15 cellular contexts compared by ENCODE assay signal in the genomic region with DNA sequence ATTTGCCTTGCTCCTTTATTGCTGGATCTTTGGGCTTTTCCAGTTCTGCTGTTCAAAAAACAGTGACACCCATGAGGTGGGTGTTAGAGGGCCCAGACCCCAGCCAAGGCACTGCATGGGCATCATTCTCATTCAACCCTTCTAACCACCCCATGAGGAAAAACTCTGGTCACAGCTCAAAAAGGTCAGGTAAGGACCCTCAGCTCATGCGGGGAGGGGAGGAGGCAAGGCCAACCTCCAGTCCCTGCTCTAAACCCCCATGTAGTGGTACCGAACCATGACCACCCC. TPM values are rescaled to one million over a fixed set of nuclear protein-coding genes. Genes with fewer than 3 reads are reported as not detected.
DNase-seq lines count a peak whose midpoint lies in the region; ATAC-seq, FAIRE-seq and TF ChIP-seq lines count a peak whose summit lies in the region.
"Had no signal": no experiment of that assay in that cellular context is flagged by ENCODE, and none has a peak within 500 bp of the region (broad histone marks: within the 10 kb centered on the region; RNA-seq: fewer than 3 reads in every experiment).

No MANE protein-coding gene starts in this region.

- H3K9ac ChIP-seq in BLaER1 (no peak overlapping the region), GM12878 (ENCODE audit: control insufficient read depth, insufficient read depth, low read length) (no peak overlapping the region)
- H3K9ac ChIP-seq: BLaER1 treated with 17β-estradiol and CSF1 and Interleukin-3, amounts not matched to agents 10 nM and 100 nM had no signal

- BruUV-seq in GM12878 (replicated peaks; lab: Mats Ljungman, UMichigan), result TSS peak; percentile 41

- no peak overlapping the region for H3K27ac Mint-ChIP-seq in T-helper 17 cell
- H3K27ac Mint-ChIP-seq: CD4-positive, CD25-positive, alpha-beta regulatory T cell; H9 had no signal

- POLR2A ChIA-PET in HEK293 (lab: Yijun Ruan, JAX) (no interaction called here), GM12878 (lab: Charles Lee) (no interaction called here)

- peaks cover 14% of the 10 kb centered on the region for H3K4me1 Mint-ChIP-seq in T-helper 17 cell

- H3K27me3 ChIP-seq in BLaER1 (no peaks in the 10 kb centered on the region), GM12878 (replicated peaks in 1 of 2; ENCODE audit: control insufficient read depth in 2 of 2, insufficient read depth in 2 of 2, low read length in 1 of 2) (no peaks in the 10 kb centered on the region), lower lobe of right lung (ENCODE audit: low read depth) (no peaks in the 10 kb centered on the region), upper lobe of right lung (no peaks in the 10 kb centered on the region)
- H3K27me3 ChIP-seq: BLaER1 treated with 17β-estradiol and CSF1 and Interleukin-3, amounts not matched to agents 10 nM and 100 nM had no signal

- no peak for TF ChIP-seq RAD21 in GM12878 (IDR thresholded peaks at IDR 0.05; ENCODE audit: insufficient read depth, low read depth, low read length)

- H3K36me3 ChIP-seq in BLaER1, result peaks cover 54% of the 10 kb centered on the region
- H3K36me3 ChIP-seq in HEK293 (ENCODE audit: control insufficient read depth in 2 of 2, insufficient read depth in 1 of 2, low read length in 2 of 2), result peaks cover 0 to 52% of the 10 kb centered on the region in 2 experiments; a peak in 1 of 3 replicates
- H3K36me3 ChIP-seq in GM12878 (ENCODE audit: control insufficient read depth in 2 of 2, insufficient read depth in 2 of 2, low read length in 1 of 2), result peaks cover 10 to 11% of the 10 kb centered on the region in 2 experiments
- peaks cover 24% of the 10 kb centered on the region for H3K36me3 ChIP-seq in lower lobe of right lung
- peaks cover 14% of the 10 kb centered on the region for H3K36me3 ChIP-seq in upper lobe of right lung

- DNase-seq in GM12878 (ENCODE audit: low read depth, low spot score) (no peak), lower lobe of right lung (no peak), T-helper 17 cell (no peak), upper lobe of right lung (no peak)
- DNase-seq: 8988T; AML-193; CD4-positive, CD25-positive, alpha-beta regulatory T cell; DMS79 treated with DMSO at 0.1 percent for 48 hours; EL; H9 had no signal

- no peak overlapping the region for H2AFZ ChIP-seq in GM12878 (ENCODE audit: control insufficient read depth, low read depth, low read length)

- intact Hi-C loops in GM12878 (cut with micrococcal nuclease; ENCODE audit: unreplicated experiment), result no loop called here
- intact Hi-C loops in lower lobe of right lung (cut with DNase I), result no loop called here
- intact Hi-C loops in upper lobe of right lung (cut with DNase I), result no loop called here

- no peak overlapping the region for H3K4me2 ChIP-seq in BLaER1
- H3K4me2 ChIP-seq in GM12878 (ENCODE audit: control insufficient read depth, insufficient read depth), result no peak overlapping the region

- no peak for FAIRE-seq in GM12878 (lab: Jason Lieb, UNC)
- FAIRE-seq: G401.6 had no signal

- SMC1A ChIA-PET in GM12878 (lab: Charles Lee; ENCODE audit: uncharacterized antibody, unreplicated experiment), result no interaction called here

- H3K79me2 ChIP-seq in GM12878 (ENCODE audit: control insufficient read depth, insufficient read depth, low read length), result peaks cover 3% of the 10 kb centered on the region

- H3K36me3 Mint-ChIP-seq in T-helper 17 cell (ENCODE audit: low read depth), result no peaks in the 10 kb centered on the region

- TF ChIP-seq CTCF in HEK293 (tag by site-specific recombination; IDR thresholded peaks at IDR 0.05) (no peak), GM12878 (IDR thresholded peaks at IDR 0.05 in 2 of 3, conservative IDR thresholded peaks at IDR 0.05 in 1 of 3; ENCODE audit: control insufficient read depth in 2 of 3, extremely low read depth in 1 of 3, insufficient read depth in 1 of 3, low read depth in 3 of 3, low read length in 3 of 3) (no peak), lower lobe of right lung (IDR thresholded peaks at IDR 0.05) (no peak), upper lobe of right lung (IDR thresholded peaks at IDR 0.05) (no peak)

- H3K4me3 Mint-ChIP-seq in T-helper 17 cell, result no peak overlapping the region
- H3K4me3 Mint-ChIP-seq: H9 had no signal

- H3K9me3 ChIP-seq in BLaER1 (no peaks in the 10 kb centered on the region), HEK293 (ENCODE audit: control insufficient read depth, insufficient read depth, low read depth, low read length) (no peaks in the 10 kb centered on the region), GM12878 (replicated peaks; ENCODE audit: control insufficient read depth, insufficient read depth, low read length) (no peaks in the 10 kb centered on the region; the same call in 2 of the 3 replicates), lower lobe of right lung (no peaks in the 10 kb centered on the region), T-helper 17 cell (ENCODE audit: control insufficient read depth, low read length, poor library complexity, severe bottlenecking) (no peaks in the 10 kb centered on the region), upper lobe of right lung (no peaks in the 10 kb centered on the region)
- H3K9me3 ChIP-seq: BLaER1 treated with 17β-estradiol and CSF1 and Interleukin-3, amounts not matched to agents 10 nM and 100 nM had no signal

- H3K27ac ChIP-seq in BLaER1 (0 out of 2 replicates have a peak overlapping the region, but pooled peaks have one; percentile 2), HEK293 (ENCODE audit: extremely low read depth, low read depth, low read length) (no peak overlapping the region), GM12878 (ENCODE audit: control insufficient read depth, insufficient read depth) (no peak overlapping the region), lower lobe of right lung (peak overlapping the region; percentile 3), upper lobe of right lung (no peak overlapping the region)
- H3K27ac ChIP-seq: BLaER1 treated with 17β-estradiol and CSF1 and Interleukin-3, amounts not matched to agents 10 nM and 100 nM had no signal

- in situ Hi-C loops in GM12878 (cut with MboI), result no loop called here

- no peak for ATAC-seq in GM12878
- no peak for ATAC-seq in lower lobe of right lung
- no peak for ATAC-seq in HG03108 (IDR thresholded peaks at IDR 0.05; ENCODE audit: unreplicated experiment)
- no peak for ATAC-seq in T-helper 17 cell
- ATAC-seq in upper lobe of right lung, result no peak

- CTCF ChIA-PET in HEK293 (lab: Yijun Ruan, JAX), result interaction anchor here (1.3 kb wide), 1 partner anchor 117 kb away, joined by 5 read pairs; no protein-coding TSS in a partner anchor
- CTCF ChIA-PET in GM12878 (lab: Yijun Ruan, JAX), result no interaction called here

- H3K4me3 ChIP-seq in BLaER1 (no peak overlapping the region), HEK293 (ENCODE audit: low read depth, low read length) (no peak overlapping the region), GM12878 (no peak overlapping the region), lower lobe of right lung (no peak overlapping the region), upper lobe of right lung (no peak overlapping the region)
- H3K4me3 ChIP-seq: BLaER1 treated with 17β-estradiol and CSF1 and Interleukin-3, amounts not matched to agents 10 nM and 100 nM had no signal

- H3K27me3 Mint-ChIP-seq in T-helper 17 cell, result no peaks in the 10 kb centered on the region
- H3K27me3 Mint-ChIP-seq: CD4-positive, CD25-positive, alpha-beta regulatory T cell had no signal

- RAD21 ChIA-PET in GM12878 (lab: Charles Lee; ENCODE audit: unreplicated experiment), result no interaction called here

- no peak for TF ChIP-seq POLR2A in GM12878 (IDR thresholded peaks at IDR 0.05; ENCODE audit: low read depth, low read length)

- peaks cover 63% of the 10 kb centered on the region for H3K4me1 ChIP-seq in BLaER1
- H3K4me1 ChIP-seq in HEK293 (ENCODE audit: control insufficient read depth, insufficient read depth, low read length), result no peaks in the 10 kb centered on the region
- H3K4me1 ChIP-seq in GM12878 (ENCODE audit: control insufficient read depth, insufficient read depth, low read length), result no peaks in the 10 kb centered on the region; the same call in none of the 2 replicates
- peaks cover 70% of the 10 kb centered on the region for H3K4me1 ChIP-seq in lower lobe of right lung
- H3K4me1 ChIP-seq in upper lobe of right lung, result peaks cover 67% of the 10 kb centered on the region

- no peak for TF ChIP-seq EP300 in GM12878 (IDR thresholded peaks at IDR 0.05; ENCODE audit: borderline replicate concordance in 1 of 2, control insufficient read depth in 1 of 2, low read depth in 2 of 2, low read length in 2 of 2)

- H4K20me1 ChIP-seq in BLaER1 (peaks cover 100% of the 10 kb centered on the region), GM12878 (ENCODE audit: control insufficient read depth, insufficient read depth) (no peaks in the 10 kb centered on the region)

- 97% methylated on average over 2 of the region's 2 CpGs for WGBS in GM12878 (ENCODE audit: insufficient coverage, insufficient replicate concordance, low lambda C conversion rate, missing lambda C conversion rate)

RNA-seq across cellular contexts. Expression of gene GNB1L, which starts 7.4 kb away (rescaled TPM):
- total RNA-seq in GM12878 (2013; cell fraction: nucleolus; rRNA removed), result 3.6 and 3.8 TPM in 2 replicates
- total RNA-seq in GM12878 (2014; rRNA removed) (13.8 and 19.4 TPM in 2 replicates), GM12878 (2014; rRNA removed; fragmentation: Illumina TruSeq; extraction: Trizol) (0.83 and 2.1 TPM in 2 replicates), GM12878 (2021) (12.6 and 13.4 TPM in 2 replicates), lower lobe of right lung (6.0 TPM), T-helper 17 cell (1 to 10 TPM; 5.0 to 6.2 TPM), upper lobe of right lung (7.8 TPM)
- polyA plus RNA-seq in GM12878 (2011; ENCODE audit: low read depth), result 1.3 TPM
- polyA plus RNA-seq in GM12878 (2011; rRNA removed) (1.2 and 3.0 TPM in 2 replicates), GM12878 (2014; fragmentation: Illumina TruSeq; extraction: Trizol) (0.03 and 0.37 TPM in 2 replicates), GM12878 (2014; fragmentation: Nextera tagmentation; extraction: Ambion mirVana) (under 1 TPM; 0.21 to 0.99 TPM), GM12878 (2014; rRNA removed) (10.5 and 11.0 TPM in 2 replicates), GM12878 (2016; fragmentation: Nextera tagmentation; extraction: Ambion mirVana) (10 to 100 TPM; 15.4 to 17.3 TPM)
- polyA plus RNA-seq in GM12878 (2011; cell fraction: cytosol; rRNA removed), result 4.8 and 8.8 TPM in 2 replicates
- polyA plus RNA-seq in GM12878 (2011; cell fraction: nucleus; rRNA removed), result 10.3 and 13.4 TPM in 2 replicates
- polyA plus RNA-seq in GM12878 (2012), result 5.3 and 7.3 TPM in 2 replicates
- polyA minus RNA-seq in GM12878 (2011; rRNA and poly(A)+ RNA removed), result 1.2 and 4.3 TPM in 2 replicates
- polyA minus RNA-seq in GM12878 (2011; cell fraction: cytosol; rRNA and poly(A)+ RNA removed), result 2.5 TPM in 2 replicates
- polyA minus RNA-seq in GM12878 (2011; cell fraction: nucleus; rRNA and poly(A)+ RNA removed), result 1.2 and 2.5 TPM in 2 replicates

RNA-seq across cellular contexts. Expression of gene RTL10, which starts 7.4 kb away (rescaled TPM):
- total RNA-seq in GM12878 (2013; cell fraction: nucleolus; rRNA removed), result 20.1 and 22.8 TPM in 2 replicates
- total RNA-seq in GM12878 (2014; rRNA removed) (10.9 and 12.0 TPM in 2 replicates), GM12878 (2014; rRNA removed; fragmentation: Illumina TruSeq; extraction: Trizol) (5.1 and 5.9 TPM in 2 replicates), GM12878 (2021) (17.8 and 17.9 TPM in 2 replicates), lower lobe of right lung (24.3 TPM), T-helper 17 cell (10 to 100 TPM; 12.4 to 13.1 TPM), upper lobe of right lung (20.5 TPM)
- 6.4 TPM for polyA plus RNA-seq in GM12878 (2011; ENCODE audit: low read depth)
- polyA plus RNA-seq in GM12878 (2011; rRNA removed) (4.0 and 7.2 TPM in 2 replicates), GM12878 (2014; fragmentation: Illumina TruSeq; extraction: Trizol) (7.0 and 9.6 TPM in 2 replicates), GM12878 (2014; fragmentation: Nextera tagmentation; extraction: Ambion mirVana) (1 to 10 TPM; 5.3 to 7.3 TPM), GM12878 (2014; rRNA removed) (10.8 and 11.1 TPM in 2 replicates), GM12878 (2016; fragmentation: Nextera tagmentation; extraction: Ambion mirVana) (10 to 100 TPM; 13.8 to 18.1 TPM)
- polyA plus RNA-seq in GM12878 (2011; cell fraction: cytosol; rRNA removed), result 8.1 and 9.5 TPM in 2 replicates
- polyA plus RNA-seq in GM12878 (2011; cell fraction: nucleus; rRNA removed), result 17.0 and 18.2 TPM in 2 replicates
- polyA plus RNA-seq in GM12878 (2012), result 7.9 and 8.2 TPM in 2 replicates
- polyA minus RNA-seq in GM12878 (2011; rRNA and poly(A)+ RNA removed), result 11.6 and 13.2 TPM in 2 replicates
- 2.8 and 4.0 TPM in 2 replicates for polyA minus RNA-seq in GM12878 (2011; cell fraction: cytosol; rRNA and poly(A)+ RNA removed)
- polyA minus RNA-seq in GM12878 (2011; cell fraction: nucleus; rRNA and poly(A)+ RNA removed), result 8.8 and 17.7 TPM in 2 replicates

Comparison
In these comparisons a context has a peak if more than half of its experiments do, and no peak if none do; other contexts are left out.
1. H3K27ac ChIP-seq: peak in BLaER1 (single experiment) and lower lobe of right lung (single experiment); none in HEK293 (single experiment), GM12878 (single experiment) and upper lobe of right lung (single experiment).